8 cellular contexts compared by ENCODE assay signal in the genomic region with DNA sequence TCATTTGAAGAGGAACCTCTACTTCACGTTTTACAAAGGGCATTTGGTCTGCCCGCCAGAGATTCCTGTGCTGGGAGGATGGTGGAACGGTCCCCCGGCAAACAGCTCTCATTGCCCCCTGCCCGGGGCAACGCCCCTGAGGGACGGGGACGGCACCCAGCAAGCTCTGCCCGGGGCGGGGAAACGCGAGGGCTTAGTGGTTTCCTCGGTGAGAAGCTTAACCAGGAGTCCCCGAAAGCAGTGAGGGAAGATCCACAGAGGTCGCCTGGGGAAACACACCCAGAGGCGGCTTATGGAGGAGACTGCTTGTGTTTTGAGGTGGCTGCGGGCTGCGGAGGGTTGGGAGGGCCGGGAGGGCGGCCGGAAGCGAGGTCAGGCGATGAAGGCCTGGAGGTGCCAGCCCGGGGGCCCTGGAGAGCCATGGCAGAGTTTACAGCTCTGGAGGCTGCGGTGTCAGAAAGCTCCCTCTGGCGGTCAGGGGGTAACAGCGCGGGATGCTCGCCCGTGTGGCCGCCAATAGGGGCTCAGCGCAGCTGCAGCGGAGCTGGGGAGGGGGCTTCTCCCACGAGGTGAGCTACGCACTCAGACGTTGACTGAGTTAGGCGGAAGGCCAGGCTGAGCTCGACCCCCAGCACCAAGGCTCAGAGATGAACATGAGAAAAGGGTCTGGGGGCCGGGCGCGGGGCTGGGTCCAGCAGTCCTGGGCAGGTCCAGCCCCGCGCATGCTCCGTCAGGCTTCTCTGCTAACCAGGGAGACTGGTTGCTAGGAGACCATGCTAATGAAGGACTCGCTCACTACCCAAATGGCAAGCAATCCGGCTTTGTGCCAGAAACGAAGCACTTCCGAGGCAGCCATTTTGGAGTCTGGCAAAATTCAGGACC. TPM values are rescaled to one million over a fixed set of nuclear protein-coding genes. Genes with fewer than 3 reads are reported as not detected.
DNase-seq lines count a peak whose midpoint lies in the region; ATAC-seq and TF ChIP-seq lines count a peak whose summit lies in the region.

No MANE protein-coding gene starts in this region.

- TF ChIP-seq POLR2A in esophagus squamous epithelium (IDR thresholded peaks at IDR 0.05) = peak in 2 of 4 donors; percentile 23 to 45

- peak overlapping the region; percentile 96 for H3K4me2 ChIP-seq in KMS-11

- peak overlapping the region; percentile 96 for H2AFZ ChIP-seq in KMS-11 (ENCODE audit: low read depth)

- TF ChIP-seq CTCF in KMS-11 (conservative IDR thresholded peaks at IDR 0.05; ENCODE audit: low read depth, low read length) = peak; percentile 77
- peak; percentile 91 for TF ChIP-seq CTCF in Panc1 (IDR thresholded peaks at IDR 0.05)
- peak; percentile 83 to 99 (median 96) for TF ChIP-seq CTCF in esophagus squamous epithelium (IDR thresholded peaks at IDR 0.05)

- H3K27me3 Mint-ChIP-seq in activated T-cell treated with anti-CD3 and anti-CD28 coated beads, Interleukin-2, amount 50 U/mL, for 72 hours (ENCODE audit: low read depth) = no peaks in the 10 kb centered on the region

- peak overlapping the region; percentile 100 for H3K27ac Mint-ChIP-seq in activated T-cell treated with anti-CD3 and anti-CD28 coated beads, Interleukin-2, amount 50 U/mL, for 72 hours

- peak; percentile 99 for DNase-seq in Daoy (ENCODE audit: low read depth)
- DNase-seq in Panc1 (ENCODE audit: low read depth, low spot score) = peak; percentile 98
- DNase-seq in activated T-cell treated with anti-CD3 and anti-CD28 coated beads, Interleukin-2, amount 50 U/mL, for 72 hours = peak; percentile 94
- peak; percentile 96 for DNase-seq in esophagus squamous epithelium (lab: John Stamatoyannopoulos, UW)
- peak; percentile 93 for DNase-seq in myocyte (ENCODE audit: low read depth)
- DNase-seq in stimulated activated CD8-positive, alpha-beta memory T cell treated with anti-CD3 and anti-CD28 coated beads, Interleukin-7, amount 100 ng/mL, for 4 hours (ENCODE audit: low read depth in 2 of 2) = peak; percentile 89 to 90

- H3K36me3 ChIP-seq in KMS-11 (ENCODE audit: insufficient read depth) = no peaks in the 10 kb centered on the region
- H3K36me3 ChIP-seq in Panc1 (ENCODE audit: control insufficient read depth, insufficient read depth, low read length) = no peaks in the 10 kb centered on the region; the same call in 1 of the 2 replicates
- peaks cover 0 to 10% (median 0%) of the 10 kb centered on the region in 3 donors for H3K36me3 ChIP-seq in esophagus squamous epithelium

- H3K4me3 Mint-ChIP-seq in activated T-cell treated with anti-CD3 and anti-CD28 coated beads, Interleukin-2, amount 50 U/mL, for 72 hours = peak overlapping the region; percentile 90 to 94

- in situ Hi-C loops in Panc1 (cut with HindIII; ENCODE audit: low pct_unique_long_range_greater_than_20kb, low sequenced_read_pairs) = no loop called here

- 0 to 2% methylated on average over 4 to 18 of the region's 48 CpGs for WGBS in esophagus squamous epithelium, 2 donors

- H3K27me3 ChIP-seq in KMS-11 (ENCODE audit: insufficient read depth, low read depth) (peaks cover 12% of the 10 kb centered on the region; the same call in 1 of the 2 replicates), Panc1 (ENCODE audit: control insufficient read depth, insufficient read depth, low read length) (no peaks in the 10 kb centered on the region), esophagus squamous epithelium (no peaks in the 10 kb centered on the region)

- H4K20me1 ChIP-seq in KMS-11 (ENCODE audit: insufficient read depth) = no peaks in the 10 kb centered on the region

- H3K79me2 ChIP-seq in KMS-11 (ENCODE audit: insufficient read depth, low read depth) = peaks cover 12% of the 10 kb centered on the region; the same call in 1 of the 2 replicates

- ATAC-seq in GM21786 (IDR thresholded peaks at IDR 0.05; ENCODE audit: unreplicated experiment) (peak; percentile 64), Panc1 (peak; percentile 92)
- peak; percentile 75 to 77 for ATAC-seq in activated T-cell treated with anti-CD3 and anti-CD28 coated beads, Interleukin-2, amount 50 U/mL, for 72 hours (replicated peaks in 1 of 2)

- peaks cover 53% of the 10 kb centered on the region for H3K4me1 Mint-ChIP-seq in activated T-cell treated with anti-CD3 and anti-CD28 coated beads, Interleukin-2, amount 50 U/mL, for 72 hours (ENCODE audit: low read depth)

- BruUV-seq in Panc1 (replicated peaks; lab: Mats Ljungman, UMichigan) = no TSS peak

- CTCF ChIA-PET in Panc1 (lab: Charles Lee) = interaction anchor here (0.5 to 1.3 kb wide), 4 partner anchors 11 to 739 kb away, joined by 3 to 6 read pairs (median 4); no protein-coding TSS in a partner anchor

- H3K4me3 ChIP-seq in KMS-11 (IDR thresholded peaks at IDR 0.05; ENCODE audit: insufficient read depth, low read depth, low read length) = peak overlapping the region; percentile 8
- peak overlapping the region; percentile 68 to 69 for H3K4me3 ChIP-seq in Panc1 (ENCODE audit: low read depth in 2 of 2, low read length in 2 of 2)
- H3K4me3 ChIP-seq in esophagus squamous epithelium = peak overlapping the region; percentile 80 to 100 (median 90)

- H3K9me3 ChIP-seq in Panc1 (ENCODE audit: control insufficient read depth, insufficient read depth, low read depth, low read length) = no peaks in the 10 kb centered on the region
- H3K9me3 ChIP-seq in esophagus squamous epithelium = no peaks in the 10 kb centered on the region

- H3K9me3 Mint-ChIP-seq in activated T-cell treated with anti-CD3 and anti-CD28 coated beads, Interleukin-2, amount 50 U/mL, for 72 hours = no peaks in the 10 kb centered on the region

- H3K4me1 ChIP-seq in KMS-11 (ENCODE audit: low read depth, poor library complexity, severe bottlenecking) (peaks cover 33% of the 10 kb centered on the region), Panc1 (ENCODE audit: control insufficient read depth, insufficient read depth, low read length) (peaks cover 3% of the 10 kb centered on the region; the same call in 1 of the 2 replicates), esophagus squamous epithelium (peaks cover 27 to 50% (median 33%) of the 10 kb centered on the region in 3 donors)

- peak overlapping the region; percentile 96 for H3K9ac ChIP-seq in KMS-11

- H3K27ac ChIP-seq in KMS-11 (peak overlapping the region; percentile 98), Panc1 (ENCODE audit: low read length) (peak overlapping the region; percentile 91), esophagus squamous epithelium (peak overlapping the region; percentile 92 to 97 (median 96))

- intact Hi-C loops in Panc1 (cut with micrococcal nuclease; ENCODE audit: unreplicated experiment) (no loop called here), esophagus squamous epithelium (cut with DNase I) (no loop called here)

- POLR2A ChIA-PET in Panc1 (lab: Charles Lee) = no interaction called here

- no peaks in the 10 kb centered on the region for H3K36me3 Mint-ChIP-seq in activated T-cell treated with anti-CD3 and anti-CD28 coated beads, Interleukin-2, amount 50 U/mL, for 72 hours (ENCODE audit: insufficient read depth in 2 of 2)

RNA-seq across cellular contexts. Expression of a gene that starts 0.7 kb away (rescaled TPM):
- 54.9 and 58.9 TPM in 2 replicates for total RNA-seq in Daoy (2014; rRNA removed; shearing (Covaris generic))
- total RNA-seq in Panc1 (2021; ENCODE audit: unreplicated experiment) = 17.6 TPM
- polyA plus RNA-seq in Panc1 (2012; ENCODE audit: insufficient read length) = 19.7 TPM
- 10 to 100 TPM; 11.9 to 12.1 TPM for total RNA-seq in activated T-cell treated with anti-CD3 and anti-CD28 coated beads, Interleukin-2, amount 50 U/mL, for 72 hours
- 10 to 100 TPM; 29.3 to 46.7 (median 35.6) TPM for total RNA-seq in esophagus squamous epithelium
- total RNA-seq in myocyte = 64.5 and 75.2 TPM in 2 replicates
- 14.5 TPM for polyA plus RNA-seq in myocyte (2012)

RNA-seq across cellular contexts. Expression of a gene that starts 10.4 kb away (rescaled TPM):
- not detected in 2 replicates for total RNA-seq in Daoy (2014; rRNA removed; shearing (Covaris generic))
- total RNA-seq in Panc1 (2021; ENCODE audit: unreplicated experiment) = 0.54 TPM
- polyA plus RNA-seq in Panc1 (2012; ENCODE audit: insufficient read length) = 3.6 TPM
- total RNA-seq in activated T-cell treated with anti-CD3 and anti-CD28 coated beads, Interleukin-2, amount 50 U/mL, for 72 hours = under 1 TPM; 0.31 to 0.32 TPM
- under 1 TPM in 2 of 4 donors, not detected in 2; 0.19 to 0.40 TPM for total RNA-seq in esophagus squamous epithelium
- total RNA-seq in myocyte = 0.29 and 0.52 TPM in 2 replicates
- 1.7 TPM for polyA plus RNA-seq in myocyte (2012)

RNA-seq across cellular contexts. Expression of a gene that starts 24.9 kb away (rescaled TPM):
- total RNA-seq in Daoy (2014; rRNA removed; shearing (Covaris generic)) = 105 and 108 TPM in 2 replicates
- 80.5 TPM for total RNA-seq in Panc1 (2021; ENCODE audit: unreplicated experiment)
- polyA plus RNA-seq in Panc1 (2012; ENCODE audit: insufficient read length) = 116 TPM
- 10 to 100 TPM; 48.4 to 56.1 TPM for total RNA-seq in activated T-cell treated with anti-CD3 and anti-CD28 coated beads, Interleukin-2, amount 50 U/mL, for 72 hours
- 10 to 100 TPM; 33.5 to 53.5 (median 34.5) TPM for total RNA-seq in esophagus squamous epithelium
- 103 and 139 TPM in 2 replicates for total RNA-seq in myocyte
- polyA plus RNA-seq in myocyte (2012) = 85.6 TPM

RNA-seq across cellular contexts. Expression of a gene that starts 37.2 kb away (rescaled TPM):
- 4.2 and 5.5 TPM in 2 replicates for total RNA-seq in Daoy (2014; rRNA removed; shearing (Covaris generic))
- total RNA-seq in Panc1 (2021; ENCODE audit: unreplicated experiment) = 0.69 TPM
- polyA plus RNA-seq in Panc1 (2012; ENCODE audit: insufficient read length) = 1.4 TPM
- 10 to 100 TPM; 23.5 to 31.0 TPM for total RNA-seq in activated T-cell treated with anti-CD3 and anti-CD28 coated beads, Interleukin-2, amount 50 U/mL, for 72 hours
- total RNA-seq in esophagus squamous epithelium = under 1 TPM in 3 of 4 donors, not detected in 1; 0.48 to 0.95 (median 0.57) TPM
- total RNA-seq in myocyte = not detected in 2 replicates
- 0.14 TPM for polyA plus RNA-seq in myocyte (2012)

RNA-seq across cellular contexts. Expression of a gene that starts 45.8 kb away (rescaled TPM):
- total RNA-seq in Daoy (2014; rRNA removed; shearing (Covaris generic)) = 0.11 TPM in 1 of 2 replicates, not detected in the other
- 6.7 TPM for total RNA-seq in Panc1 (2021; ENCODE audit: unreplicated experiment)
- polyA plus RNA-seq in Panc1 (2012; ENCODE audit: insufficient read length) = 26.8 TPM
- total RNA-seq in activated T-cell treated with anti-CD3 and anti-CD28 coated beads, Interleukin-2, amount 50 U/mL, for 72 hours = 1 to 10 TPM; 1.9 to 2.5 TPM
- 10 to 100 TPM in 1 of 4 donors, 1 to 10 TPM in 3; 1.1 to 10.2 (median 4.7) TPM for total RNA-seq in esophagus squamous epithelium
- total RNA-seq in myocyte = 4.4 and 7.9 TPM in 2 replicates
- 18.2 TPM for polyA plus RNA-seq in myocyte (2012)

Comparison
In these comparisons a context has a peak if more than half of its experiments do, and no peak if none do; other contexts are left out.
1. Peak in every context shown above with its lines: DNase-seq, ATAC-seq, H3K4me3 ChIP-seq and H3K27ac ChIP-seq.
2. H3K4me3 ChIP-seq: peak in every context shown above with its lines; median percentile 90 in esophagus squamous epithelium; 68 in Panc1; 8 in KMS-11.